29 cellular contexts compared by ENCODE assay signal in the genomic region with DNA sequence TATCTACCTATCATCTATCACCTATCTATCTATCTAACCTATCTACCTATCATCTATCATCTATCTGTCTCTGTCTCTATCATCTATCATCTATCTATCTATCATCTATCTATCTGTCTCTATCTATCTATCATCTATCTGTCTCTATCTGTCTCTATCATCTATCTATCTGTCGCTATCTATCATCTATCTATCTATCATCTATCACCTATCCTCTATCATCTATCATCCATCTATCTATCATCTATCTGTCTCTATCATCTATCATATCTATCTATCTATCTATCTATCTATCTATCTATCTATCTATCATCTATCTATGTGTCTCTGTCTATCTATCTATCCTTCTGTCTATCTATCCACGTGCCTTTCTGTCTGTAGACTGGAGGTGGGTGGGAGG. TPM values are rescaled to one million over a fixed set of nuclear protein-coding genes. Genes with fewer than 3 reads are reported as not detected.
"Had no signal": no experiment of that assay in that cellular context is flagged by ENCODE, and none has a peak within 500 bp of the region (broad histone marks: within the 10 kb centered on the region; RNA-seq: fewer than 3 reads in every experiment).

No MANE protein-coding gene starts in this region.

- H3K27ac ChIP-seq: left lung, neural progenitor cell, neutrophil, prostate gland, thyroid gland, transverse colon, upper lobe of left lung had no signal

- H3K9me3 ChIP-seq: left lung, lower lobe of right lung, neutrophil, ovary, prostate gland, stomach, testis, thyroid gland, transverse colon, upper lobe of left lung had no signal

- ATAC-seq: left colon; lower lobe of right lung; naive thymus-derived CD8-positive, alpha-beta T cell; right cardiac atrium; sciatic nerve; stimulated activated naive B cell treated with anti-CD40 and anti-IgM and Interleukin-4, amounts not matched to agents 10 μg/mL and 1 μg/mL and 100 μg/mL, for 72 hours; stimulated activated naive CD8-positive, alpha-beta T cell treated with anti-CD3 and anti-CD28 coated beads, Interleukin-15, Interleukin-2, amounts not matched to agents 100 U/mL and 50 U/mL, for 24 hours had no signal

- DNase-seq: hippocampal formation; kidney glomerular epithelial cell; left colon; lower lobe of right lung; mammary epithelial cell; mesenchymal stem cell; naive thymus-derived CD8-positive, alpha-beta T cell; nephron progenitor cell; ovary; retina; stimulated activated CD4-positive, alpha-beta T cell treated with anti-CD3 and anti-CD28 coated beads, Interleukin-12 subunit alpha, Interleukin-12 subunit beta, amount 100 ng/mL, for 4 hours; stimulated activated CD4-positive, alpha-beta T cell treated with anti-CD3 and anti-CD28 coated beads, Interleukin-15, amount 100 ng/mL, for 24 hours; stimulated activated CD4-positive, alpha-beta T cell treated with anti-CD3 and anti-CD28 coated beads, Interleukin-2, amount 100 ng/mL, for 24 hours; stimulated activated CD4-positive, alpha-beta T cell treated with anti-CD3 and anti-CD28 coated beads, Interleukin-4, amount 100 ng/mL, for 1 hour; stimulated activated naive B cell treated with anti-CD40 and anti-IgM and Interleukin-4, amounts not matched to agents 10 μg/mL and 1 μg/mL and 100 μg/mL, for 72 hours; stimulated activated naive CD8-positive, alpha-beta T cell treated with anti-CD3 and anti-CD28 coated beads, Interleukin-15, Interleukin-2, amounts not matched to agents 100 U/mL and 50 U/mL, for 24 hours; stomach; testis; thyroid gland; transverse colon had no signal

- H3K4me3 Mint-ChIP-seq: naive thymus-derived CD8-positive, alpha-beta T cell; nephron progenitor cell; neural progenitor cell; stimulated activated naive B cell treated with anti-CD40 and anti-IgM and Interleukin-4, amounts not matched to agents 10 μg/mL and 1 μg/mL and 100 μg/mL, for 72 hours had no signal

- H3K4me2 ChIP-seq: neural progenitor cell had no signal

- H3K27me3 ChIP-seq: neural progenitor cell, neutrophil, ovary, stomach, testis, thyroid gland, transverse colon, upper lobe of left lung had no signal

- H3K9ac ChIP-seq: neural progenitor cell had no signal

- H3K36me3 Mint-ChIP-seq: naive thymus-derived CD8-positive, alpha-beta T cell; neural progenitor cell; stimulated activated naive B cell treated with anti-CD40 and anti-IgM and Interleukin-4, amounts not matched to agents 10 μg/mL and 1 μg/mL and 100 μg/mL, for 72 hours had no signal

- H3K9me3 Mint-ChIP-seq: naive thymus-derived CD8-positive, alpha-beta T cell; nephron progenitor cell; neural progenitor cell; stimulated activated naive B cell treated with anti-CD40 and anti-IgM and Interleukin-4, amounts not matched to agents 10 μg/mL and 1 μg/mL and 100 μg/mL, for 72 hours had no signal

- H3K4me1 ChIP-seq: neural progenitor cell, prostate gland had no signal

- H3K4me1 Mint-ChIP-seq: nephron progenitor cell, neural progenitor cell had no signal

- H2AFZ ChIP-seq: neural progenitor cell had no signal

- H3K36me3 ChIP-seq: left lung, lower lobe of right lung, neural progenitor cell, neutrophil, ovary, prostate gland, stomach, thyroid gland, transverse colon, upper lobe of left lung had no signal

- FAIRE-seq: keratinocyte had no signal

- H3K4me3 ChIP-seq: left lung, lower lobe of right lung, neural progenitor cell, ovary, prostate gland, skin epidermis, stomach, testis, thyroid gland, transverse colon, upper lobe of left lung had no signal

- H3K27ac Mint-ChIP-seq: naive thymus-derived CD8-positive, alpha-beta T cell; nephron progenitor cell; neural progenitor cell; stimulated activated naive B cell treated with anti-CD40 and anti-IgM and Interleukin-4, amounts not matched to agents 10 μg/mL and 1 μg/mL and 100 μg/mL, for 72 hours had no signal

RNA-seq across cellular contexts. Expression of a gene that starts 59.5 kb away (rescaled TPM):
- polyA plus RNA-seq: naive thymus-derived CD8-positive, alpha-beta T cell had no signal
